In the genomic region with DNA sequence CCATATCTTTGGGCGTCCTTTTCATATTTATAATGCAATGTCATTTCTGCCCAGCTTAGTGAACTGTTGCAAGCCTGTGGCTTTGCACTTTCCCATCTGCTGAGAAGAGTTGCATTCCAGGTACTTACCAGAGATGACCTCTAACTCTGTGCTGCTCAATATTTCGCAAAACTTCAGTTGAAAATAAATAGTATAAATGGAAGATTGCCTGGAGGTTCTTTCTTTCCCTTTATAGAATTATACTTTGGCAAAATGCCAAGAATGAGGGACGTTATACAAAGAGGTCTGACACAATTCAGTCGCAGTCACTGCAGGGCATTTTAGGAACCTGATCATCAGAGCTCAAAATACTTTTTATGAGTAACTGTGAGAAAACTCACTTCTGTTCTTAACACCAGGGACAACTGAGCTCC, we compare ENCODE assay signal across 13 cellular contexts. TPM values are rescaled to one million over a fixed set of nuclear protein-coding genes. Genes with fewer than 3 reads are reported as not detected.
DNase-seq lines count a peak whose midpoint lies in the region; ATAC-seq and TF ChIP-seq lines count a peak whose summit lies in the region.
"Had no signal": no experiment of that assay in that cellular context is flagged by ENCODE, and none has a peak within 500 bp of the region (broad histone marks: within the 10 kb centered on the region; RNA-seq: fewer than 3 reads in every experiment).

No MANE protein-coding gene starts in this region.

- peak; percentile 59 for ATAC-seq in GM21390 (IDR thresholded peaks at IDR 0.05; ENCODE audit: unreplicated experiment)
- no peak for ATAC-seq in WTC11
- no peak for ATAC-seq in GM18505 (IDR thresholded peaks at IDR 0.05; ENCODE audit: unreplicated experiment)
- ATAC-seq: body of pancreas had no signal

- no peak overlapping the region for H3K4me3 ChIP-seq in BLaER1 treated with 17β-estradiol and CSF1 and Interleukin-3, amounts not matched to agents 10 nM and 100 nM
- no peak overlapping the region for H3K4me3 ChIP-seq in HL-60 (replicated peaks; ENCODE audit: insufficient read depth, low read length)
- H3K4me3 ChIP-seq in tibial nerve = no peak overlapping the region
- H3K4me3 ChIP-seq: body of pancreas had no signal

- POLR2A ChIA-PET in WTC11 (lab: Charles Lee) = no interaction called here

- H3K4me3 Mint-ChIP-seq in WTC11 = no peak overlapping the region

- peak overlapping the region in 10 of 11 experiments; percentile 20 to 67 (median 46); a peak in 20 of 22 replicates for H3K4me2 ChIP-seq in BLaER1 treated with 17β-estradiol and CSF1 and Interleukin-3, amounts not matched to agents 10 nM and 100 nM

- H3K27me3 ChIP-seq in BLaER1 treated with 17β-estradiol and CSF1 and Interleukin-3, amounts not matched to agents 10 nM and 100 nM = no peaks in the 10 kb centered on the region
- H3K27me3 ChIP-seq in HL-60 (ENCODE audit: insufficient read depth, poor library complexity, severe bottlenecking) (no peaks in the 10 kb centered on the region), tibial nerve (no peaks in the 10 kb centered on the region)
- H3K27me3 ChIP-seq: body of pancreas had no signal

- H3K27ac Mint-ChIP-seq in WTC11 = 0 out of 2 replicates have a peak overlapping the region, but pooled peaks have one; percentile 67

- H3K4me1 Mint-ChIP-seq in WTC11 = no peaks in the 10 kb centered on the region; the same call in 1 of the 2 replicates

- peak; percentile 70 to 84 for DNase-seq in HL-60 (ENCODE audit: low read depth in 1 of 2, low spot score in 1 of 2)
- no peak for DNase-seq in WTC11 (ENCODE audit: low spot score)
- no peak for DNase-seq in ureter (ENCODE audit: low spot score)
- no peak for DNase-seq in cerebellar nuclear complex (lab: John Stamatoyannopoulos, UW)
- no peak for DNase-seq in tibial nerve (ENCODE audit: low spot score in 2 of 2)
- DNase-seq: activated CD4-positive, alpha-beta T cell treated with anti-CD3 and anti-CD28 coated beads for 4 hours; body of pancreas; H7; NCI-H187; occipital lobe had no signal

- no peak overlapping the region for H3K9ac ChIP-seq in BLaER1 treated with 17β-estradiol and CSF1 and Interleukin-3, amounts not matched to agents 10 nM and 100 nM

- peaks cover 0 to 5% (median 0%) of the 10 kb centered on the region in 11 experiments; a peak in 2 of 22 replicates for H3K9me3 ChIP-seq in BLaER1 treated with 17β-estradiol and CSF1 and Interleukin-3, amounts not matched to agents 10 nM and 100 nM (replicated peaks in 1 of 11)
- no peaks in the 10 kb centered on the region for H3K9me3 ChIP-seq in tibial nerve
- H3K9me3 ChIP-seq: body of pancreas had no signal

- 0 out of 2 replicates have a peak, but pooled peaks cover 7% of the 10 kb centered on the region for H3K9me3 Mint-ChIP-seq in WTC11

- no peak for TF ChIP-seq EP300 in tibial nerve (IDR thresholded peaks at IDR 0.05)

- H3K4me1 ChIP-seq in BLaER1 treated with 17β-estradiol and CSF1 and Interleukin-3, amounts not matched to agents 10 nM and 100 nM = peaks cover 20 to 32% (median 24%) of the 10 kb centered on the region in 10 experiments
- no peaks in the 10 kb centered on the region for H3K4me1 ChIP-seq in tibial nerve

- H4K20me1 ChIP-seq in BLaER1 treated with 17β-estradiol and CSF1 and Interleukin-3, amounts not matched to agents 10 nM and 100 nM = no peaks in the 10 kb centered on the region

- WGBS in tibial nerve, 2 donors = 19 to 21% methylated on average over 4 of the region's 4 CpGs

- no peaks in the 10 kb centered on the region for H3K36me3 Mint-ChIP-seq in WTC11

- TF ChIP-seq POLR2A in tibial nerve (IDR thresholded peaks at IDR 0.05) = no peak
- no peak for TF ChIP-seq POLR2A in GM18505 (IDR thresholded peaks at IDR 0.05; ENCODE audit: borderline replicate concordance, extremely low read depth, insufficient read depth, insufficient read length)

- no peaks in the 10 kb centered on the region for H3K27me3 Mint-ChIP-seq in WTC11 (ENCODE audit: low read depth)

- H3K27ac ChIP-seq in BLaER1 treated with 17β-estradiol and CSF1 and Interleukin-3, amounts not matched to agents 10 nM and 100 nM = peak overlapping the region in 2 of 11 experiments; percentile 13 to 30; a peak in 4 of 22 replicates
- H3K27ac ChIP-seq in HL-60 (replicated peaks) (peak overlapping the region; percentile 17), tibial nerve (no peak overlapping the region)
- H3K27ac ChIP-seq: body of pancreas had no signal

- peaks cover 0 to 18% (median 0%) of the 10 kb centered on the region in 11 experiments; a peak in 5 of 22 replicates for H3K36me3 ChIP-seq in BLaER1 treated with 17β-estradiol and CSF1 and Interleukin-3, amounts not matched to agents 10 nM and 100 nM
- no peaks in the 10 kb centered on the region for H3K36me3 ChIP-seq in tibial nerve

- TF ChIP-seq CTCF in HL-60 (IDR thresholded peaks at IDR 0.05; ENCODE audit: insufficient read depth, low read length) (no peak), WTC11 (IDR thresholded peaks at IDR 0.05) (no peak), tibial nerve (IDR thresholded peaks at IDR 0.05) (no peak)

- CTCF ChIA-PET in WTC11 (lab: Charles Lee) = no interaction called here

TF ChIP-seq in WTC11, 78 proteins besides CTCF, POLR2A, EP300 and RAD21:
- TF ChIP-seq NFE2L1 (CRISPR knock-in tag; IDR thresholded peaks at IDR 0.05) (no peak), TP53 (CRISPR knock-in tag; IDR thresholded peaks at IDR 0.05) (no peak), KAT7 (CRISPR knock-in tag; IDR thresholded peaks at IDR 0.05; ENCODE audit: borderline replicate concordance) (no peak), NR2C2 (CRISPR knock-in tag; IDR thresholded peaks at IDR 0.05) (no peak)

RNA-seq across cellular contexts. Expression of gene VLDLR, which starts 18.9 kb away (rescaled TPM):
- total RNA-seq in WTC11 (2021) = 40.8 to 57.1 TPM (median 56.6 TPM) in 3 replicates
- 21.8 TPM for total RNA-seq in ureter
- total RNA-seq in tibial nerve = 10 to 100 TPM in 3 of 4 donors, 1 to 10 TPM in 1; 9.0 to 14.0 (median 11.1) TPM

Comparison
In these comparisons a context has a peak if more than half of its experiments do, and no peak if none do; other contexts are left out.
1. DNase-seq: peak in HL-60 (2 of 2); none in WTC11 (single experiment), ureter (single experiment), cerebellar nuclear complex (0 of 2) and tibial nerve (0 of 2).